Comparison of ENCODE assay signal across 15 cellular contexts in the genomic region with DNA sequence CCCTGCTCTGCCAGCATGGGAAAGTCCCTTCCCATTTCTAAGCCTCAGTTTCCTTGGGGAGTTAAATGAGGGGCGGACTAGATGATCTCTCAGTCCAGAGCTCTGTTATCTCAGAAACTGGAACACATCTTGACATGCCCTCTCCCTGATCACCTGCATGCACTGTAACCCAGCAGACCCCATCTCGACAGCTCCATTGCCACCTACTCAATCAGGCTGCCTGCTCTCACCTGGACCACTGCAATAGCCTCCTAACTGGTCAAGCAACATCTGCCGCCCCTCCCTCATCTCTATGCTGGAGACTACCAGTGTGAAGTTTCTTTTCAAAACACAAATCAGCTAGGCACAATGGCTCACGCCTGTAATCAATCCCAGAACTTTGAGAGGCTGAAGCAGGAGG. TPM values are rescaled to one million over a fixed set of nuclear protein-coding genes. Genes with fewer than 3 reads are reported as not detected.
A peak's percentile ranks its signal among the peaks of the same experiment; 100 is the strongest.
DNase-seq lines count a peak whose midpoint lies in the region; ATAC-seq and TF ChIP-seq lines count a peak whose summit lies in the region.
"Had no signal": no experiment of that assay in that cellular context is flagged by ENCODE, and none has a peak within 500 bp of the region (broad histone marks: within the 10 kb centered on the region; RNA-seq: fewer than 3 reads in every experiment).

No MANE protein-coding gene starts in this region.

- CTCF ChIA-PET in activated CD4-positive, alpha-beta T cell treated with anti-CD3 and anti-CD28 coated beads, Interleukin-2, amount 10 ng/mL, durations not matched to agents 7 days and 5 days (lab: Charles Lee), result no interaction called here

- POLR2A ChIA-PET in activated CD4-positive, alpha-beta T cell treated with anti-CD3 and anti-CD28 coated beads, Interleukin-2, amount 10 ng/mL, durations not matched to agents 7 days and 5 days (lab: Charles Lee), result no interaction called here

- intact Hi-C loops in heart right ventricle (cut with DNase I), result loop anchor here in 5 of 10 donors (5.0 kb wide), 3 partner anchors 33 to 43 kb away; partner anchors contain the start of gene APLNR (in 1 of the 5)
- intact Hi-C loops in Right ventricle myocardium superior (cut with DNase I), result no loop called here

- peak overlapping the region in 8 of 10 donors; percentile 20 to 83 (median 54) for H3K27ac ChIP-seq in heart right ventricle
- H3K27ac ChIP-seq: BLaER1 treated with 17β-estradiol and CSF1 and Interleukin-3, amounts not matched to agents 10 nM and 100 nM; GM23248 had no signal

- ATAC-seq in heart right ventricle (peak in 2 of 8 donors; percentile 6 to 11), Right ventricle myocardium superior (ENCODE audit: poor library complexity) (no peak)
- no peak for ATAC-seq in stimulated activated memory B cell treated with anti-CD40 and anti-IgM and Interleukin-4, amounts not matched to agents 10 μg/mL and 1 μg/mL and 100 μg/mL, for 72 hours

- TF ChIP-seq CTCF in heart right ventricle (IDR thresholded peaks at IDR 0.05) (no peak), glutamatergic neuron (IDR thresholded peaks at IDR 0.05; ENCODE audit: partially characterized antibody, unreplicated experiment) (no peak), nephron progenitor cell (IDR thresholded peaks at IDR 0.05) (no peak)

- WGBS in heart right ventricle, 2 donors, result 54 to 60% methylated on average over 4 of the region's 4 CpGs

- peak overlapping the region; percentile 18 for H3K4me3 Mint-ChIP-seq in glutamatergic neuron (ENCODE audit: unreplicated experiment)
- H3K4me3 Mint-ChIP-seq in nephron progenitor cell, result no peak overlapping the region
- H3K4me3 Mint-ChIP-seq in stimulated activated memory B cell treated with anti-CD40 and anti-IgM and Interleukin-4, amounts not matched to agents 10 μg/mL and 1 μg/mL and 100 μg/mL, for 72 hours, result no peak overlapping the region
- H3K4me3 Mint-ChIP-seq in activated CD4-positive, alpha-beta T cell treated with anti-CD3 and anti-CD28 coated beads, Interleukin-2, amount 10 ng/mL, durations not matched to agents 7 days and 5 days, result no peak overlapping the region
- H3K4me3 Mint-ChIP-seq: CD4-positive, CD25-positive, alpha-beta regulatory T cell had no signal

- in situ Hi-C loops in G401 (cut with HindIII; ENCODE audit: low sequenced_read_pairs), result no loop called here

- peaks cover 24 to 86% (median 56%) of the 10 kb centered on the region in 9 donors for H3K4me1 ChIP-seq in heart right ventricle
- H3K4me1 ChIP-seq: BLaER1 treated with 17β-estradiol and CSF1 and Interleukin-3, amounts not matched to agents 10 nM and 100 nM had no signal

- H3K27me3 ChIP-seq in heart right ventricle, result no peaks in the 10 kb centered on the region

- H3K27me3 Mint-ChIP-seq in glutamatergic neuron (ENCODE audit: unreplicated experiment) (peaks cover 7% of the 10 kb centered on the region), nephron progenitor cell (ENCODE audit: low read depth, poor library complexity) (peaks cover 9% of the 10 kb centered on the region)
- H3K27me3 Mint-ChIP-seq in stimulated activated memory B cell treated with anti-CD40 and anti-IgM and Interleukin-4, amounts not matched to agents 10 μg/mL and 1 μg/mL and 100 μg/mL, for 72 hours, result peaks cover 25% of the 10 kb centered on the region
- peaks cover 4% of the 10 kb centered on the region for H3K27me3 Mint-ChIP-seq in activated CD4-positive, alpha-beta T cell treated with anti-CD3 and anti-CD28 coated beads, Interleukin-2, amount 10 ng/mL, durations not matched to agents 7 days and 5 days

- H3K4me1 Mint-ChIP-seq in glutamatergic neuron (ENCODE audit: low read depth, unreplicated experiment) (peaks cover 51% of the 10 kb centered on the region), nephron progenitor cell (peaks cover 78% of the 10 kb centered on the region)
- H3K4me1 Mint-ChIP-seq in stimulated activated memory B cell treated with anti-CD40 and anti-IgM and Interleukin-4, amounts not matched to agents 10 μg/mL and 1 μg/mL and 100 μg/mL, for 72 hours, result no peaks in the 10 kb centered on the region
- H3K4me1 Mint-ChIP-seq in activated CD4-positive, alpha-beta T cell treated with anti-CD3 and anti-CD28 coated beads, Interleukin-2, amount 10 ng/mL, durations not matched to agents 7 days and 5 days, result no peaks in the 10 kb centered on the region
- H3K4me1 Mint-ChIP-seq: CD4-positive, CD25-positive, alpha-beta regulatory T cell had no signal

- peaks cover 11% of the 10 kb centered on the region for H3K36me3 Mint-ChIP-seq in glutamatergic neuron (ENCODE audit: unreplicated experiment)
- no peaks in the 10 kb centered on the region for H3K36me3 Mint-ChIP-seq in nephron progenitor cell (ENCODE audit: low read depth)
- no peaks in the 10 kb centered on the region for H3K36me3 Mint-ChIP-seq in stimulated activated memory B cell treated with anti-CD40 and anti-IgM and Interleukin-4, amounts not matched to agents 10 μg/mL and 1 μg/mL and 100 μg/mL, for 72 hours
- H3K36me3 Mint-ChIP-seq in activated CD4-positive, alpha-beta T cell treated with anti-CD3 and anti-CD28 coated beads, Interleukin-2, amount 10 ng/mL, durations not matched to agents 7 days and 5 days (ENCODE audit: low read depth), result no peaks in the 10 kb centered on the region
- H3K36me3 Mint-ChIP-seq: CD4-positive, CD25-positive, alpha-beta regulatory T cell had no signal

- no peak overlapping the region for H3K27ac Mint-ChIP-seq in glutamatergic neuron (ENCODE audit: unreplicated experiment)
- peak overlapping the region; percentile 30 for H3K27ac Mint-ChIP-seq in nephron progenitor cell
- H3K27ac Mint-ChIP-seq in stimulated activated memory B cell treated with anti-CD40 and anti-IgM and Interleukin-4, amounts not matched to agents 10 μg/mL and 1 μg/mL and 100 μg/mL, for 72 hours, result no peak overlapping the region
- no peak overlapping the region for H3K27ac Mint-ChIP-seq in activated CD4-positive, alpha-beta T cell treated with anti-CD3 and anti-CD28 coated beads, Interleukin-2, amount 10 ng/mL, durations not matched to agents 7 days and 5 days
- H3K27ac Mint-ChIP-seq: CD4-positive, CD25-positive, alpha-beta regulatory T cell had no signal

- no peak overlapping the region for H3K4me3 ChIP-seq in heart right ventricle
- H3K4me3 ChIP-seq: BLaER1 treated with 17β-estradiol and CSF1 and Interleukin-3, amounts not matched to agents 10 nM and 100 nM; GM23248 had no signal

- H3K9me3 ChIP-seq in heart right ventricle, result no peaks in the 10 kb centered on the region
- H3K9me3 ChIP-seq: BLaER1 treated with 17β-estradiol and CSF1 and Interleukin-3, amounts not matched to agents 10 nM and 100 nM had no signal

- no peak for DNase-seq in heart right ventricle
- no peak for DNase-seq in Right ventricle myocardium superior
- no peak for DNase-seq in glutamatergic neuron
- no peak for DNase-seq in nephron progenitor cell
- DNase-seq in activated CD4-positive, alpha-beta T cell treated with anti-CD3 and anti-CD28 coated beads, Interleukin-2, amount 10 ng/mL, durations not matched to agents 7 days and 5 days, result no peak
- DNase-seq in G401 (ENCODE audit: low spot score), result no peak
- DNase-seq: ACHN; CD4-positive, CD25-positive, alpha-beta regulatory T cell; DMS53; H7 had no signal

- H3K9me3 Mint-ChIP-seq in glutamatergic neuron (ENCODE audit: unreplicated experiment) (peaks cover 16% of the 10 kb centered on the region), nephron progenitor cell (no peaks in the 10 kb centered on the region)
- H3K9me3 Mint-ChIP-seq in stimulated activated memory B cell treated with anti-CD40 and anti-IgM and Interleukin-4, amounts not matched to agents 10 μg/mL and 1 μg/mL and 100 μg/mL, for 72 hours, result no peaks in the 10 kb centered on the region
- H3K9me3 Mint-ChIP-seq in activated CD4-positive, alpha-beta T cell treated with anti-CD3 and anti-CD28 coated beads, Interleukin-2, amount 10 ng/mL, durations not matched to agents 7 days and 5 days, result no peaks in the 10 kb centered on the region
- H3K9me3 Mint-ChIP-seq: CD4-positive, CD25-positive, alpha-beta regulatory T cell had no signal

- H3K36me3 ChIP-seq in heart right ventricle, result no peaks in the 10 kb centered on the region
- H3K36me3 ChIP-seq: BLaER1 treated with 17β-estradiol and CSF1 and Interleukin-3, amounts not matched to agents 10 nM and 100 nM had no signal

RNA-seq across cellular contexts. Expression of gene LRRC55, which starts 22.1 kb away (rescaled TPM):
- total RNA-seq in heart right ventricle (under 1 TPM in 9 of 10 donors, not detected in 1; 0.05 to 0.53 (median 0.29) TPM), Right ventricle myocardium superior (0.13 TPM), glutamatergic neuron (ENCODE audit: unreplicated experiment) (29.0 TPM)
- under 1 TPM; 0.04 to 0.07 TPM for polyA plus RNA-seq in heart right ventricle
- total RNA-seq in activated CD4-positive, alpha-beta T cell treated with anti-CD3 and anti-CD28 coated beads, Interleukin-2, amount 10 ng/mL, durations not matched to agents 7 days and 5 days, result not detected
- not detected in 2 replicates for total RNA-seq in G401 (2014; rRNA removed; shearing (Covaris generic))
- total RNA-seq: A172; CD4-positive, CD25-positive, alpha-beta regulatory T cell; GM23248; HT-29 had no signal
- polyA plus RNA-seq: CD4-positive, CD25-positive, alpha-beta regulatory T cell; GM23248 had no signal

RNA-seq across cellular contexts. Expression of gene APLNR, which starts 33.2 kb away (rescaled TPM):
- 10 to 100 TPM in 7 of 10 donors, 1 to 10 TPM in 3; 7.5 to 39.3 (median 13.9) TPM for total RNA-seq in heart right ventricle
- 1 to 10 TPM; 2.0 to 7.2 TPM for polyA plus RNA-seq in heart right ventricle
- 15.4 TPM for total RNA-seq in Right ventricle myocardium superior
- total RNA-seq in glutamatergic neuron (ENCODE audit: unreplicated experiment), result 0.37 TPM
- not detected for total RNA-seq in activated CD4-positive, alpha-beta T cell treated with anti-CD3 and anti-CD28 coated beads, Interleukin-2, amount 10 ng/mL, durations not matched to agents 7 days and 5 days
- not detected in 2 replicates for total RNA-seq in G401 (2014; rRNA removed; shearing (Covaris generic))
- total RNA-seq: CD4-positive, CD25-positive, alpha-beta regulatory T cell; GM23248; HT-29 had no signal
- polyA plus RNA-seq: CD4-positive, CD25-positive, alpha-beta regulatory T cell had no signal

Comparison
In these comparisons a context has a peak if more than half of its experiments do, and no peak if none do; other contexts are left out.
1. RNA of gene LRRC55, which starts 22.1 kb away (total RNA-seq): 29.0 TPM in glutamatergic neuron (single experiment); 0.05 to 0.53 TPM in heart right ventricle, 0.13 TPM in Right ventricle myocardium superior (single experiment), not detected in activated CD4-positive, alpha-beta T cell treated with anti-CD3 and anti-CD28 coated beads, Interleukin-2, amount 10 ng/mL, durations not matched to agents 7 days and 5 days and not detected in G401; every median in the first group is over 10 times any median in the second.